ENCODE assay signal across 1 cellular context in the genomic region with DNA sequence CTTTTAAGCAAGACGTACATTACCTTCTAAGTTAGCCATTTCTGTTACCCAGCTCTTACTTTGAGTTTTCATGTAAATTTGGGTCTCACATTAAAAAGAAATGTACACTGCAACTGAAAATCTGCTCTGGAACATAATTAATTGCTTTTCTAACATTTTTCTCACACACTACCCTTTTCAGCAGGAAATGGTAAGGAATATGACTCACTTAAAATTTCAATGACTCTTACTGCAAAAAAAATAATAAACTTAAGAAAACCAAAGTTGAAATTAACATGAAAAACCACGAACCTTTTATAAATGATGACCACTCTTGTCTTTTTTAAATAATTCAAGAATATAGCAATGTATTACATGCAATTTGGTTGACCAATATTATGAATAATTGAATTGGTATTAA.
TF ChIP-seq lines count a peak whose summit lies in the region.

No MANE protein-coding gene starts in this region.

TF ChIP-seq in IMR-90, 13 proteins besides CTCF, POLR2A, EP300 and RAD21:
- TF ChIP-seq, protein P1, sequence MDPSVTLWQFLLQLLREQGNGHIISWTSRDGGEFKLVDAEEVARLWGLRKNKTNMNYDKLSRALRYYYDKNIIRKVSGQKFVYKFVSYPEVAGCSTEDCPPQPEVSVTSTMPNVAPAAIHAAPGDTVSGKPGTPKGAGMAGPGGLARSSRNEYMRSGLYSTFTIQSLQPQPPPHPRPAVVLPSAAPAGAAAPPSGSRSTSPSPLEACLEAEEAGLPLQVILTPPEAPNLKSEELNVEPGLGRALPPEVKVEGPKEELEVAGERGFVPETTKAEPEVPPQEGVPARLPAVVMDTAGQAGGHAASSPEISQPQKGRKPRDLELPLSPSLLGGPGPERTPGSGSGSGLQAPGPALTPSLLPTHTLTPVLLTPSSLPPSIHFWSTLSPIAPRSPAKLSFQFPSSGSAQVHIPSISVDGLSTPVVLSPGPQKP (IDR thresholded peaks at IDR 0.05; ENCODE audit: borderline replicate concordance, low read depth, low read length), result no peak
- no peak for TF ChIP-seq SMC3 (IDR thresholded peaks at IDR 0.05; ENCODE audit: low read depth, low read length)
- 0 out of 2 replicates have a peak, but pooled peaks have one; percentile 26 for TF ChIP-seq FOS (IDR thresholded peaks at IDR 0.05; ENCODE audit: low read depth, low read length)
- no peak for TF ChIP-seq NFE2L2 (IDR thresholded peaks at IDR 0.05; ENCODE audit: low read depth, low read length)
- no peak for TF ChIP-seq RCOR1 (IDR thresholded peaks at IDR 0.05; ENCODE audit: insufficient replicate concordance, low read length)
